ENCODE assay signal across 1 cellular context in the genomic region with DNA sequence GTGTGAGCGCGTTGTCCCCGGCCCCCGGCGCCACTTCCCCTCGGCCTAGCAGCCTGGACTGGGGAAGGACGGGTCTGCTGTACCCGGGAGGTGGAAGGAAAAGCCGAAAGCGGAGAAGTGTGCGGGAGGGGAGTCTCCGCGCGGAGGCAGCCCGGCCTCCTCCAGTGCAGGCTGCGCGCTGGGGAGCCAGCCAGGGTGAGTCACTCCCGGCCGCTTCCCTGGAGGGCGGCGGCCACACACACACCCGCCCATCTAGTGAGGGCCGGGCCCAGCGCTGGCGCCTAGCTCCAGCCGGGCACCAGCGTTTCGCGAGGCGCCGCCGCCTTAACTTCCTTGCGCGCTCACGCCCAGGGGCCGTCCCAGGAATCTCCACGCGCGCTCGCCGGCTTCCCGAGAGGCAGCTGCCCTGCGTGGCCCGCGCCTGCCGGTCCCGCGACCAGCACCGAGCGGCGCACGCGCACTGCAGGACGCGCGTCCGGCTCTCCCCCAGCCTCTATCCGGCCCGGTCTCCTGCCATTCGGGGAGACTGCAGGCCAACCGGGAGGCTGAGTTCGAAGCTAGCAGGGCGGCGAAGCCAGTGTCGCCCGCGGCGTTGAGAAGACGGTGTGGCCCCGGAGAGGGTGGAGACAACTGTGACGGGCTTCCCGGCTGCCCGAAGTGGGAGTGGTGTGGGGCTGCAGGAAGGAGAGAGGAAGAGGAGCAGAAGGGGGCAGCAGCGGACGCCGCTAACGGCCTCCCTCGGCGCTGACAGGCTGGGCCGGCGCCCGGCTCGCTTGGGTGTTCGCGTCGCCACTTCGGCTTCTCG.
TF ChIP-seq lines count a peak whose summit lies in the region.

Gene JAK2, plus strand, starts transcription at position 702 of the 805 bp plus-strand sequence. CDS start 36,716 bp downstream, outside the sequence.

TF ChIP-seq in HepG2, 621 proteins besides CTCF, POLR2A, EP300 and RAD21 (continued from another document and continues in another):
- TF ChIP-seq ZBTB40 (IDR thresholded peaks at IDR 0.05) (no peak), ZBTB40 (CRISPR knock-in tag; IDR thresholded peaks at IDR 0.05) (peak; percentile 78; the same call in 1 of the 2 replicates), ZNF547 (CRISPR knock-in tag; IDR thresholded peaks at IDR 0.05) (peak; percentile 88), THAP11 (CRISPR knock-in tag; IDR thresholded peaks at IDR 0.05) (peak; percentile 38), SRSF9 (IDR thresholded peaks at IDR 0.05; ENCODE audit: borderline replicate concordance, insufficient read depth, low read depth, low read length, poor library complexity, severe bottlenecking) (no peak), ZBTB14 (CRISPR knock-in tag; IDR thresholded peaks at IDR 0.05) (peak; percentile 80), RCOR2 (CRISPR knock-in tag; IDR thresholded peaks at IDR 0.05) (no peak; the same call in 1 of the 2 replicates), MTA1 (CRISPR knock-in tag; IDR thresholded peaks at IDR 0.05; ENCODE audit: borderline replicate concordance) (peak; percentile 60), ZNF703 (CRISPR knock-in tag; IDR thresholded peaks at IDR 0.05; ENCODE audit: borderline replicate concordance) (peak; percentile 85; the same call in 1 of the 2 replicates), ZNF512 (CRISPR knock-in tag; IDR thresholded peaks at IDR 0.05) (peak; percentile 37; the same call in 1 of the 2 replicates), SRF (IDR thresholded peaks at IDR 0.05; ENCODE audit: low read depth, low read length) (no peak), ZC3H13 (CRISPR knock-in tag; IDR thresholded peaks at IDR 0.05) (peak; percentile 78), THAP8 (CRISPR knock-in tag; IDR thresholded peaks at IDR 0.05; ENCODE audit: borderline replicate concordance) (no peak), KDM2A (CRISPR knock-in tag; IDR thresholded peaks at IDR 0.05; ENCODE audit: borderline replicate concordance, low read depth) (peak; percentile 68), KLF12 (CRISPR knock-in tag; IDR thresholded peaks at IDR 0.05; ENCODE audit: borderline replicate concordance) (no peak; the same call in 1 of the 2 replicates), ZNF333 (CRISPR knock-in tag; IDR thresholded peaks at IDR 0.05; ENCODE audit: borderline replicate concordance) (peak; percentile 95), TBL1XR1 (IDR thresholded peaks at IDR 0.05; ENCODE audit: borderline replicate concordance, low read length, partially characterized antibody) (no peak), ZNF235 (CRISPR knock-in tag; IDR thresholded peaks at IDR 0.05; ENCODE audit: borderline replicate concordance) (peak; percentile 84; the same call in 1 of the 2 replicates), ZSCAN9 (CRISPR knock-in tag; IDR thresholded peaks at IDR 0.05; ENCODE audit: borderline replicate concordance) (no peak; the same call in 1 of the 2 replicates), SP4 (CRISPR knock-in tag; IDR thresholded peaks at IDR 0.05) (peak; percentile 66), ZNF616 (CRISPR knock-in tag; IDR thresholded peaks at IDR 0.05; ENCODE audit: low read depth) (no peak), PREB (CRISPR knock-in tag; IDR thresholded peaks at IDR 0.05) (0 out of 2 replicates have a peak, but pooled peaks have one; percentile 72), SNAPC5 (CRISPR knock-in tag; IDR thresholded peaks at IDR 0.05; ENCODE audit: borderline replicate concordance) (no peak)
- TF ChIP-seq, protein P1, sequence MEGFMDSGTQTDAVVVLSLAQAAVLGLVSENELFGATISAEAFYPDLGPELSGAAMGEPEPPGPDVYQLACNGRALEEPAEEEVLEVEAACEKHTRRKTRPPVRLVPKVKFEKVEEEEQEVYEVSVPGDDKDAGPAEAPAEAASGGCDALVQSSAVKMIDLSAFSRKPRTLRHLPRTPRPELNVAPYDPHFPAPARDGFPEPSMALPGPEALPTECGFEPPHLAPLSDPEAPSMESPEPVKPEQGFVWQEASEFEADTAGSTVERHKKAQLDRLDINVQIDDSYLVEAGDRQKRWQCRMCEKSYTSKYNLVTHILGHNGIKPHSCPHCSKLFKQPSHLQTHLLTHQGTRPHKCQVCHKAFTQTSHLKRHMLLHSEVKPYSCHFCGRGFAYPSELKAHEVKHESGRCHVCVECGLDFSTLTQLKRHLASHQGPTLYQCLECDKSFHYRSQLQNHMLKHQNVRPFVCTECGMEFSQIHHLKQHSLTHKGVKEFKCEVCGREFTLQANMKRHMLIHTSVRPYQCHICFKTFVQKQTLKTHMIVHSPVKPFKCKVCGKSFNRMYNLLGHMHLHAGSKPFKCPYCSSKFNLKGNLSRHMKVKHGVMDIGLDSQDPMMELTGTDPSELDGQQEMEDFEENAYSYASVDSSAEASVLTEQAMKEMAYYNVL (CRISPR knock-in tag; IDR thresholded peaks at IDR 0.05; ENCODE audit: borderline replicate concordance): peak; percentile 85
- TF ChIP-seq, protein P2, sequence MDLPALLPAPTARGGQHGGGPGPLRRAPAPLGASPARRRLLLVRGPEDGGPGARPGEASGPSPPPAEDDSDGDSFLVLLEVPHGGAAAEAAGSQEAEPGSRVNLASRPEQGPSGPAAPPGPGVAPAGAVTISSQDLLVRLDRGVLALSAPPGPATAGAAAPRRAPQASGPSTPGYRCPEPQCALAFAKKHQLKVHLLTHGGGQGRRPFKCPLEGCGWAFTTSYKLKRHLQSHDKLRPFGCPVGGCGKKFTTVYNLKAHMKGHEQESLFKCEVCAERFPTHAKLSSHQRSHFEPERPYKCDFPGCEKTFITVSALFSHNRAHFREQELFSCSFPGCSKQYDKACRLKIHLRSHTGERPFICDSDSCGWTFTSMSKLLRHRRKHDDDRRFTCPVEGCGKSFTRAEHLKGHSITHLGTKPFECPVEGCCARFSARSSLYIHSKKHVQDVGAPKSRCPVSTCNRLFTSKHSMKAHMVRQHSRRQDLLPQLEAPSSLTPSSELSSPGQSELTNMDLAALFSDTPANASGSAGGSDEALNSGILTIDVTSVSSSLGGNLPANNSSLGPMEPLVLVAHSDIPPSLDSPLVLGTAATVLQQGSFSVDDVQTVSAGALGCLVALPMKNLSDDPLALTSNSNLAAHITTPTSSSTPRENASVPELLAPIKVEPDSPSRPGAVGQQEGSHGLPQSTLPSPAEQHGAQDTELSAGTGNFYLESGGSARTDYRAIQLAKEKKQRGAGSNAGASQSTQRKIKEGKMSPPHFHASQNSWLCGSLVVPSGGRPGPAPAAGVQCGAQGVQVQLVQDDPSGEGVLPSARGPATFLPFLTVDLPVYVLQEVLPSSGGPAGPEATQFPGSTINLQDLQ (CRISPR knock-in tag; IDR thresholded peaks at IDR 0.05): peak; percentile 22; the same call in 1 of the 2 replicates
- TF ChIP-seq, protein P3, sequence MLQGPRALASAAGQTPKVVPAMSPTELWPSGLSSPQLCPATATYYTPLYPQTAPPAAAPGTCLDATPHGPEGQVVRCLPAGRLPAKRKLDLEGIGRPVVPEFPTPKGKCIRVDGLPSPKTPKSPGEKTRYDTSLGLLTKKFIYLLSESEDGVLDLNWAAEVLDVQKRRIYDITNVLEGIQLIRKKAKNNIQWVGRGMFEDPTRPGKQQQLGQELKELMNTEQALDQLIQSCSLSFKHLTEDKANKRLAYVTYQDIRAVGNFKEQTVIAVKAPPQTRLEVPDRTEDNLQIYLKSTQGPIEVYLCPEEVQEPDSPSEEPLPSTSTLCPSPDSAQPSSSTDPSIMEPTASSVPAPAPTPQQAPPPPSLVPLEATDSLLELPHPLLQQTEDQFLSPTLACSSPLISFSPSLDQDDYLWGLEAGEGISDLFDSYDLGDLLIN (CRISPR knock-in tag; IDR thresholded peaks at IDR 0.05; ENCODE audit: borderline replicate concordance): no peak
